ENCODE assay signal across 1 cellular context in genomic region chr19:3366104-3366760, GRCh38.
A peak's percentile ranks its signal among the peaks of the same experiment; 100 is the strongest.
TF ChIP-seq lines count a peak whose summit lies in the region.

Gene NFIC (plus strand): TSS chr19:3366583. CDS start chr19:3366637, 54 bp downstream.

TF ChIP-seq in K562, 482 proteins besides CTCF, POLR2A, EP300 and RAD21 (continued from another document and continues in another):
- TF ChIP-seq ZNF740 (CRISPR knock-in tag; IDR thresholded peaks at IDR 0.05) (peak; percentile 88), ZNF740 (tag; IDR thresholded peaks at IDR 0.05) (peak in 1 of 2 experiments; percentile 98; a peak in 2 of 4 replicates), ZNF217 (CRISPR knock-in tag; IDR thresholded peaks at IDR 0.05) (no peak), ZNF407 (IDR thresholded peaks at IDR 0.05; ENCODE audit: low read depth) (peak; percentile 36; the same call in 1 of the 2 replicates), NR0B1 (IDR thresholded peaks at IDR 0.05; ENCODE audit: partially characterized antibody) (no peak), ARID1B (IDR thresholded peaks at IDR 0.05) (peak; percentile 57; the same call in 1 of the 2 replicates), NR3C1 (CRISPR knock-in tag; IDR thresholded peaks at IDR 0.05) (no peak), ZFP36 (IDR thresholded peaks at IDR 0.05; ENCODE audit: low read depth, low read length, partially characterized antibody) (peak; percentile 69), KLF16 (IDR thresholded peaks at IDR 0.05) (no peak), E2F5 (CRISPR knock-in tag; IDR thresholded peaks at IDR 0.05) (no peak), KLF10 (CRISPR knock-in tag; IDR thresholded peaks at IDR 0.05) (no peak), POLR2AphosphoS2 (IDR thresholded peaks at IDR 0.05; ENCODE audit: low read length) (no peak), ZNF23 (CRISPR knock-in tag; IDR thresholded peaks at IDR 0.05) (no peak), PKNOX1 (IDR thresholded peaks at IDR 0.05) (0 out of 2 replicates have a peak, but pooled peaks have one; percentile 9), MITF (IDR thresholded peaks at IDR 0.05) (no peak), HMBOX1 (IDR thresholded peaks at IDR 0.05) (no peak), CHD2 (IDR thresholded peaks at IDR 0.05; ENCODE audit: low read depth, low read length) (no peak), BCOR (IDR thresholded peaks at IDR 0.05) (peak; percentile 58), EP400 (IDR thresholded peaks at IDR 0.05) (peak; percentile 58), TCF7L2 (IDR thresholded peaks at IDR 0.05; ENCODE audit: low read depth, low read length) (no peak), ZNF239 (CRISPR knock-in tag; IDR thresholded peaks at IDR 0.05) (no peak), TBP (optimal IDR thresholded peaks at IDR 0.05; ENCODE audit: low read depth, low read length) (peak; percentile 46), TBL1XR1 (IDR thresholded peaks at IDR 0.05; ENCODE audit: low read length in 2 of 2) (0 out of 4 replicates have a peak, but pooled peaks of 1 of the 2 experiments have one; percentile 42), ESRRA (IDR thresholded peaks at IDR 0.05; ENCODE audit: borderline replicate concordance, low read depth) (no peak), HMGXB4 (CRISPR knock-in tag; IDR thresholded peaks at IDR 0.05) (no peak), NFATC3 (IDR thresholded peaks at IDR 0.05) (0 out of 2 replicates have a peak, but pooled peaks have one; percentile 31), CEBPG (CRISPR knock-in tag; IDR thresholded peaks at IDR 0.05) (peak; percentile 63), CEBPG (tag; conservative IDR thresholded peaks at IDR 0.05 in 1 of 2, IDR thresholded peaks at IDR 0.05 in 1 of 2) (peak in 1 of 2 experiments; percentile 82; a peak in 2 of 4 replicates), MBD2 (IDR thresholded peaks at IDR 0.05; ENCODE audit: borderline replicate concordance, low read depth) (0 out of 2 replicates have a peak, but pooled peaks have one; percentile 36), PHB2 (IDR thresholded peaks at IDR 0.05; ENCODE audit: low read depth) (0 out of 2 replicates have a peak, but pooled peaks have one; percentile 27), DACH1 (IDR thresholded peaks at IDR 0.05; ENCODE audit: partially characterized antibody) (no peak), MCM7 (IDR thresholded peaks at IDR 0.05) (no peak), ZNF77 (CRISPR knock-in tag; IDR thresholded peaks at IDR 0.05) (no peak), ZFP91 (CRISPR knock-in tag; IDR thresholded peaks at IDR 0.05) (no peak), XRCC4 (IDR thresholded peaks at IDR 0.05; ENCODE audit: extremely low read depth, insufficient read depth, insufficient read length) (no peak), ZSCAN32 (CRISPR knock-in tag; IDR thresholded peaks at IDR 0.05) (no peak), ZBTB34 (CRISPR knock-in tag; IDR thresholded peaks at IDR 0.05) (no peak), ZNF140 (CRISPR knock-in tag; IDR thresholded peaks at IDR 0.05) (no peak), ZNF175 (CRISPR knock-in tag; IDR thresholded peaks at IDR 0.05; ENCODE audit: low read depth) (no peak), ZNF76 (CRISPR knock-in tag; IDR thresholded peaks at IDR 0.05; ENCODE audit: borderline replicate concordance) (no peak), ILF3 (IDR thresholded peaks at IDR 0.05; ENCODE audit: borderline replicate concordance) (no peak), POLR2G (IDR thresholded peaks at IDR 0.05; ENCODE audit: low read depth, low read length) (no peak; the same call in 1 of the 2 replicates), ZNF121 (CRISPR knock-in tag; conservative IDR thresholded peaks at IDR 0.05) (no peak)
